1 cellular context compared by ENCODE assay signal in genomic region chrX:129982300-129983246, GRCh38.
TF ChIP-seq lines count a peak whose summit lies in the region.

BCORL1 (plus strand) TSS chrX:129982635; CDS start chrX:130005232, 22,597 bp downstream.

TF ChIP-seq in HEK293, 187 proteins besides CTCF, POLR2A, EP300 and RAD21 (continued from another document and continues in another):
- TF ChIP-seq TSHZ1 (tag by site-specific recombination; IDR thresholded peaks at IDR 0.05; ENCODE audit: borderline replicate concordance) (no peak), ZNF214 (tag by site-specific recombination; IDR thresholded peaks at IDR 0.05; ENCODE audit: borderline replicate concordance) (no peak), ZNF777 (tag by site-specific recombination; IDR thresholded peaks at IDR 0.05; ENCODE audit: borderline replicate concordance) (no peak; the same call in 1 of the 2 replicates), ZNF664 (tag by site-specific recombination; IDR thresholded peaks at IDR 0.05) (no peak), PATZ1 (tag by site-specific recombination; IDR thresholded peaks at IDR 0.05) (peak; percentile 99), ZNF629 (tag by site-specific recombination; IDR thresholded peaks at IDR 0.05) (peak; percentile 63), KLF17 (tag by site-specific recombination; IDR thresholded peaks at IDR 0.05) (peak; percentile 91), ZNF398 (tag by site-specific recombination; IDR thresholded peaks at IDR 0.05) (peak; percentile 100), ZNF2 (tag by site-specific recombination; IDR thresholded peaks at IDR 0.05) (peak; percentile 87; the same call in 1 of the 2 replicates), PRDM2 (tag by site-specific recombination; IDR thresholded peaks at IDR 0.05; ENCODE audit: borderline replicate concordance) (no peak), SP3 (tag by site-specific recombination; IDR thresholded peaks at IDR 0.05) (peak; percentile 99), ZNF837 (tag by site-specific recombination; IDR thresholded peaks at IDR 0.05) (no peak), ZNF19 (tag by site-specific recombination; IDR thresholded peaks at IDR 0.05; ENCODE audit: low read depth) (no peak), ZNF449 (tag by site-specific recombination; IDR thresholded peaks at IDR 0.05) (no peak), ZNF623 (tag by site-specific recombination; IDR thresholded peaks at IDR 0.05) (no peak), ZBTB17 (tag by site-specific recombination; IDR thresholded peaks at IDR 0.05) (peak; percentile 99), ZNF677 (tag by site-specific recombination; IDR thresholded peaks at IDR 0.05) (no peak), YY1 (tag by site-specific recombination; IDR thresholded peaks at IDR 0.05) (0 out of 2 replicates have a peak, but pooled peaks have one; percentile 18), ZBTB48 (tag by site-specific recombination; IDR thresholded peaks at IDR 0.05) (peak; percentile 84), ZNF280C (tag by site-specific recombination; IDR thresholded peaks at IDR 0.05) (no peak), ZNF704 (tag by site-specific recombination; IDR thresholded peaks at IDR 0.05) (no peak), ZNF701 (tag by site-specific recombination; IDR thresholded peaks at IDR 0.05) (no peak), ATF2 (tag by site-specific recombination; IDR thresholded peaks at IDR 0.05; ENCODE audit: low read depth) (no peak), ZNF610 (tag by site-specific recombination; IDR thresholded peaks at IDR 0.05; ENCODE audit: borderline replicate concordance) (peak; percentile 61; the same call in 1 of the 2 replicates), GFI1B (tag by site-specific recombination; IDR thresholded peaks at IDR 0.05) (no peak), ZNF157 (tag by site-specific recombination; IDR thresholded peaks at IDR 0.05) (no peak), ZNF658 (tag by site-specific recombination; IDR thresholded peaks at IDR 0.05) (no peak), ZNF555 (tag by site-specific recombination; conservative IDR thresholded peaks at IDR 0.05) (no peak), ZNF558 (tag by site-specific recombination; IDR thresholded peaks at IDR 0.05) (no peak), ZNF221 (tag by site-specific recombination; IDR thresholded peaks at IDR 0.05; ENCODE audit: borderline replicate concordance) (no peak), ZSCAN16 (tag by site-specific recombination; IDR thresholded peaks at IDR 0.05) (no peak), ZNF274 (IDR thresholded peaks at IDR 0.05; ENCODE audit: low read length) (no peak), ZNF274 (tag by site-specific recombination; IDR thresholded peaks at IDR 0.05; ENCODE audit: borderline replicate concordance) (no peak), KLF16 (tag by site-specific recombination; IDR thresholded peaks at IDR 0.05) (peak; percentile 61), ZNF624 (tag by site-specific recombination; IDR thresholded peaks at IDR 0.05) (no peak), FEZF1 (tag by site-specific recombination; IDR thresholded peaks at IDR 0.05) (no peak), ZBTB1 (tag by site-specific recombination; IDR thresholded peaks at IDR 0.05) (no peak), ZNF426 (tag by site-specific recombination; IDR thresholded peaks at IDR 0.05) (no peak)
